ENCODE assay signal across 1 cellular context in the genomic region with DNA sequence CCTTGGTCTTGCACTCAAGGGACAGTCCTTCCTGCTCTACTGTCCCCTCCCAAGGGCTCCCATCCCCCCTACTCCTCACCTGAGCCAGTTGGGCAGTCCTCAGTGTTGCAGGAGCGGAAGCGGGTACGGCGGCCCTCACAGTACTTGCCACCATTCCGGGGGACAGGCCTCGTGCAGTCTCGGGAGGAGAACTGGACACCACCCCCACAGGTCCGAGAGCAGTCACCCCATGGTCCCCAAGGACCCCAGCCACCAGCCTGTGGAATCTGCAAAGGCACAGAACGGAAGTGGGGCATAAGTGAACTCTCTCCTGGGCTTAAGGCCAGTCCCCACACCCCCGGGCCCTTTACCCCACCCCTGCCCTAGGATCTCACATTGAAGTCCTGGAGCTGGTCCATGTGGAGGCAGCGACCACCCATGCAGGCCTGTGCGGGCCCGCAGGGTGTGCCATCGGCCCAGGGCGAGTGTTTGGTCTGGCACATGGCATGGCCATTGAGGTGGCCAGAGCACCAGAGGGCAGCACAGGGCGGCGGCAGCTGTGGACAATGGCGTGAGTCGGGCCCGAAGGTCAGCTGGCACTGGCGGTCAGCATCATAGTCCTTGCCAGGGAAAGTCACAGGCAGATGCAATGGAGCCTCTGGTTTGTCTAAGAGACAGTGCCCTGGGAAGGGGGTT.
TF ChIP-seq lines count a peak whose summit lies in the region.

No MANE protein-coding gene starts in this region.

TF ChIP-seq in H1, 55 proteins besides CTCF, POLR2A, EP300 and RAD21:
- no peak for TF ChIP-seq PHF8 (conservative IDR thresholded peaks at IDR 0.05; ENCODE audit: low read depth, low read length)
- TF ChIP-seq, protein P1, sequence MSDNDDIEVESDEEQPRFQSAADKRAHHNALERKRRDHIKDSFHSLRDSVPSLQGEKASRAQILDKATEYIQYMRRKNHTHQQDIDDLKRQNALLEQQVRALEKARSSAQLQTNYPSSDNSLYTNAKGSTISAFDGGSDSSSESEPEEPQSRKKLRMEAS (IDR thresholded peaks at IDR 0.05): 0 out of 2 replicates have a peak, but pooled peaks have one; percentile 29
- no peak for TF ChIP-seq RBBP5 (IDR thresholded peaks at IDR 0.05; ENCODE audit: borderline replicate concordance, low read depth, low read length)
- TF ChIP-seq CBX8 (IDR thresholded peaks at IDR 0.05; ENCODE audit: borderline replicate concordance, low read depth, low read length): no peak
- no peak for TF ChIP-seq EGR1 (IDR thresholded peaks at IDR 0.05; ENCODE audit: borderline replicate concordance, low read depth, low read length)
TF ChIP-seq in H1: peak in this region for 1.
